In genomic region chr5:1644810-1645571, GRCh38 we compare ENCODE assay signal across 9 cellular contexts.
DNase-seq lines count a peak whose midpoint lies in the region; ATAC-seq and TF ChIP-seq lines count a peak whose summit lies in the region.
"Had no signal": no experiment of that assay in that cellular context is flagged by ENCODE, and none has a peak within 500 bp of the region (broad histone marks: within the 10 kb centered on the region; RNA-seq: fewer than 3 reads in every experiment).

No MANE protein-coding gene starts in this region.

- H3K9me3 ChIP-seq in CD4-positive, CD25-positive, alpha-beta regulatory T cell (ENCODE audit: control insufficient read depth in 2 of 2, low read length in 2 of 2), result no peaks in the 10 kb centered on the region
- H3K9me3 ChIP-seq in PC-3 (ENCODE audit: low read length), result no peaks in the 10 kb centered on the region
- H3K9me3 ChIP-seq in fibroblast of lung (ENCODE audit: control insufficient read depth, insufficient read depth, low read depth, low read length), result no peaks in the 10 kb centered on the region

- peak; percentile 80 to 81 for ATAC-seq in CD4-positive, CD25-positive, alpha-beta regulatory T cell (ENCODE audit: low read depth in 2 of 2)
- ATAC-seq in GM19467 (IDR thresholded peaks at IDR 0.05; ENCODE audit: unreplicated experiment) (peak; percentile 87), PC-3 (peak; percentile 90), natural killer cell (peak; percentile 80 to 96 (median 82))

- H3K4me3 ChIP-seq in CD4-positive, CD25-positive, alpha-beta regulatory T cell (ENCODE audit: low read depth, low read length), result no peak overlapping the region
- peak overlapping the region; percentile 63 for H3K4me3 ChIP-seq in PC-3 (ENCODE audit: low read length)
- peak overlapping the region in 3 of 4 experiments; percentile 17 to 38 (median 26) for H3K4me3 ChIP-seq in fibroblast of lung (replicated peaks in 1 of 4; ENCODE audit: control extremely low read depth in 1 of 4, insufficient read depth in 1 of 4, low read depth in 3 of 4, low read length in 4 of 4)

- no peak overlapping the region for H3K27ac Mint-ChIP-seq in CD4-positive, CD25-positive, alpha-beta regulatory T cell
- no peak overlapping the region for H3K27ac Mint-ChIP-seq in natural killer cell
- H3K27ac Mint-ChIP-seq: T-helper 1 cell treated with Interleukin-12 subunit alpha and Interleukin-12 subunit beta and Interleukin-4 antibody, amounts not matched to agents 30 μg/mL and 1 μg/mL, for 36 hours had no signal

- H2AFZ ChIP-seq in PC-3 (ENCODE audit: low read length) (peak overlapping the region; percentile 79), fibroblast of lung (ENCODE audit: low read length) (no peak overlapping the region)

- intact Hi-C loops in PC-3 (cut with micrococcal nuclease), result loop anchor here (1.0 to 10.0 kb wide), 4 partner anchors 168 to 720 kb away; no protein-coding TSS in a partner anchor
- intact Hi-C loops in natural killer cell (cut with micrococcal nuclease), result loop anchor here (1.0 to 5.0 kb wide), 3 partner anchors 153 to 477 kb away; no protein-coding TSS in a partner anchor

- H3K9me2 ChIP-seq in PC-3 (replicated peaks; ENCODE audit: low read length), result no peaks in the 10 kb centered on the region

- no peaks in the 10 kb centered on the region for H3K79me2 ChIP-seq in PC-3 (ENCODE audit: low read length)
- no peaks in the 10 kb centered on the region for H3K79me2 ChIP-seq in fibroblast of lung (ENCODE audit: control insufficient read depth, insufficient read depth, low read length)

- no peaks in the 10 kb centered on the region for H3F3A ChIP-seq in PC-3 (ENCODE audit: low read length, unreplicated experiment)

- peaks cover 0 to 3% (median 0%) of the 10 kb centered on the region in 7 donors for H3K9me3 Mint-ChIP-seq in CD4-positive, CD25-positive, alpha-beta regulatory T cell
- no peaks in the 10 kb centered on the region for H3K9me3 Mint-ChIP-seq in natural killer cell
- H3K9me3 Mint-ChIP-seq: T-helper 1 cell treated with Interleukin-12 subunit alpha and Interleukin-12 subunit beta and Interleukin-4 antibody, amounts not matched to agents 30 μg/mL and 1 μg/mL, for 36 hours had no signal

- POLR2A ChIA-PET in PC-3 (lab: Charles Lee; ENCODE audit: unreplicated experiment), result no interaction called here

- H3K27me3 ChIP-seq in CD4-positive, CD25-positive, alpha-beta regulatory T cell (ENCODE audit: control insufficient read depth, insufficient read depth, low read length), result peaks cover 10% of the 10 kb centered on the region
- peaks cover 29% of the 10 kb centered on the region for H3K27me3 ChIP-seq in PC-3 (ENCODE audit: low read length)
- peaks cover 16% of the 10 kb centered on the region for H3K27me3 ChIP-seq in fibroblast of lung (ENCODE audit: control insufficient read depth, insufficient read depth, low read length)

- BruUV-seq in PC-3 (replicated peaks; lab: Mats Ljungman, UMichigan), result no TSS peak

- peak overlapping the region in 1 of 4 donors; percentile 22 for H3K4me3 Mint-ChIP-seq in CD4-positive, CD25-positive, alpha-beta regulatory T cell
- no peak overlapping the region for H3K4me3 Mint-ChIP-seq in natural killer cell
- H3K4me3 Mint-ChIP-seq: T-helper 1 cell treated with Interleukin-12 subunit alpha and Interleukin-12 subunit beta and Interleukin-4 antibody, amounts not matched to agents 30 μg/mL and 1 μg/mL, for 36 hours had no signal

- H3K27ac ChIP-seq in CD4-positive, CD25-positive, alpha-beta regulatory T cell (ENCODE audit: insufficient read depth, low read length, poor library complexity, severe bottlenecking), result no peak overlapping the region
- H3K27ac ChIP-seq in PC-3 (ENCODE audit: low read length), result no peak overlapping the region
- H3K27ac ChIP-seq in fibroblast of lung (ENCODE audit: insufficient read depth, low read length), result no peak overlapping the region

- H3K4me2 ChIP-seq in PC-3 (ENCODE audit: low read length) (peak overlapping the region; percentile 92), fibroblast of lung (ENCODE audit: extremely low read depth, insufficient read depth, low read length) (peak overlapping the region; percentile 88)

- CTCF ChIA-PET in PC-3 (lab: Charles Lee), result interaction anchor here (0.6 to 1.2 kb wide), 7 partner anchors 8 to 638 kb away, joined by 3 to 7 read pairs (median 3); no protein-coding TSS in a partner anchor

- peaks cover 56% of the 10 kb centered on the region for H3K27me3 Mint-ChIP-seq in CD4-positive, CD25-positive, alpha-beta regulatory T cell
- H3K27me3 Mint-ChIP-seq in natural killer cell (ENCODE audit: low read depth in 2 of 2), result peaks cover 29 to 35% of the 10 kb centered on the region in 2 donors

- H3K36me3 ChIP-seq in CD4-positive, CD25-positive, alpha-beta regulatory T cell (ENCODE audit: control insufficient read depth, insufficient read depth, low read length), result no peaks in the 10 kb centered on the region
- H3K36me3 ChIP-seq in PC-3 (ENCODE audit: low read depth, low read length), result no peaks in the 10 kb centered on the region
- H3K36me3 ChIP-seq in fibroblast of lung (ENCODE audit: control insufficient read depth, insufficient read depth, low read length), result no peaks in the 10 kb centered on the region

- H3K9ac ChIP-seq in PC-3 (ENCODE audit: low read length) (no peak overlapping the region), fibroblast of lung (ENCODE audit: insufficient read depth, low read length) (peak overlapping the region; percentile 23)

- peak; percentile 74 for TF ChIP-seq CTCF in PC-3 (conservative IDR thresholded peaks at IDR 0.05; ENCODE audit: low read depth, low read length)
- TF ChIP-seq CTCF in fibroblast of lung (conservative IDR thresholded peaks at IDR 0.05 in 1 of 2, IDR thresholded peaks at IDR 0.05 in 1 of 2; ENCODE audit: low read depth in 1 of 2, low read length in 2 of 2), result peak; percentile 71 to 88
- TF ChIP-seq CTCF in natural killer cell (IDR thresholded peaks at IDR 0.05), result peak; percentile 75

- H4K20me1 ChIP-seq in PC-3 (ENCODE audit: low read length) (no peaks in the 10 kb centered on the region), fibroblast of lung (ENCODE audit: control insufficient read depth, extremely low read depth, insufficient read depth, low read length) (no peaks in the 10 kb centered on the region)

- peak; percentile 57 to 81 (median 74) for DNase-seq in CD4-positive, CD25-positive, alpha-beta regulatory T cell
- peak; percentile 85 for DNase-seq in HuH-7.5 (ENCODE audit: low spot score)
- DNase-seq in PC-3, result peak; percentile 92
- DNase-seq in activated T-cell treated with anti-CD3 and anti-CD28 coated beads, Interleukin-2, amount 50 U/mL, for 48 hours, result peak; percentile 86 to 87
- peak; percentile 63 to 82 for DNase-seq in fibroblast of lung (ENCODE audit: low read depth in 2 of 2)
- peak; percentile 77 for DNase-seq in natural killer cell
- DNase-seq in stimulated activated CD8-positive, alpha-beta memory T cell treated with anti-CD3 and anti-CD28 coated beads, Interleukin-7, amount 100 ng/mL, for 48 hours (ENCODE audit: extremely low read depth in 1 of 2, low read depth in 1 of 2), result peak; percentile 50 to 56

- peaks cover 0 to 20% (median 8%) of the 10 kb centered on the region in 4 donors for H3K4me1 Mint-ChIP-seq in CD4-positive, CD25-positive, alpha-beta regulatory T cell
- peaks cover 10% of the 10 kb centered on the region in 2 donors for H3K4me1 Mint-ChIP-seq in natural killer cell

- H3K36me3 Mint-ChIP-seq in CD4-positive, CD25-positive, alpha-beta regulatory T cell, result no peaks in the 10 kb centered on the region
- H3K36me3 Mint-ChIP-seq in natural killer cell, result no peaks in the 10 kb centered on the region

- peaks cover 11% of the 10 kb centered on the region for H3K4me1 ChIP-seq in CD4-positive, CD25-positive, alpha-beta regulatory T cell (ENCODE audit: control insufficient read depth, insufficient read depth, low read length, poor library complexity, severe bottlenecking)
- H3K4me1 ChIP-seq in PC-3 (ENCODE audit: insufficient read depth, low read length), result peaks cover 14% of the 10 kb centered on the region; the same call in 1 of the 2 replicates
- H3K4me1 ChIP-seq in fibroblast of lung (ENCODE audit: control insufficient read depth, extremely low read depth, insufficient read depth, low read length), result no peaks in the 10 kb centered on the region
